24 cellular contexts compared by ENCODE assay signal in genomic region chrX:38249965-38250364, GRCh38. TPM values are rescaled to one million over a fixed set of nuclear protein-coding genes. Genes with fewer than 3 reads are reported as not detected.
DNase-seq lines count a peak whose midpoint lies in the region; ATAC-seq, FAIRE-seq and TF ChIP-seq lines count a peak whose summit lies in the region.
"Had no signal": no experiment of that assay in that cellular context is flagged by ENCODE, and none has a peak within 500 bp of the region (broad histone marks: within the 10 kb centered on the region; RNA-seq: fewer than 3 reads in every experiment).

No MANE protein-coding gene starts in this region.

- no peaks in the 10 kb centered on the region for H3K4me1 Mint-ChIP-seq in astrocyte (ENCODE audit: low read depth, unreplicated experiment)

- no peaks in the 10 kb centered on the region for H3K4me1 ChIP-seq in astrocyte (ENCODE audit: insufficient read depth, low read length)
- H3K4me1 ChIP-seq: BLaER1, Caco-2 had no signal

- no peak overlapping the region for H3K9ac ChIP-seq in astrocyte (ENCODE audit: low read length)
- H3K9ac ChIP-seq: BLaER1, KMS-11 had no signal

- H3K27me3 Mint-ChIP-seq in astrocyte (ENCODE audit: low read depth, unreplicated experiment) = no peaks in the 10 kb centered on the region

- no peak for ATAC-seq in GM18858 (IDR thresholded peaks at IDR 0.05; ENCODE audit: unreplicated experiment)
- no peak for ATAC-seq in HG03196 (IDR thresholded peaks at IDR 0.05; ENCODE audit: unreplicated experiment)
- ATAC-seq: HCT116, Panc1 had no signal

- DNase-seq in astrocyte (ENCODE audit: low read depth) (peak; percentile 47), brain pericyte (ENCODE audit: low read depth, low spot score) (peak; percentile 30), fibroblast of pulmonary artery (ENCODE audit: low read depth) (peak; percentile 42), stromal cell of bone marrow (ENCODE audit: low read depth) (peak; percentile 36), DMS114 treated with DMSO at 0.1 percent for 48 hours (lab: John Stamatoyannopoulos, UW; ENCODE audit: unreplicated experiment) (no peak)
- DNase-seq: Caco-2; CD4-positive, alpha-beta T cell; DMS 273 treated with DMSO at 0.1 percent for 48 hours; DND-41; GDM1; MV-4-11; NCI-H1105 treated with DMSO at 0.1 percent for 48 hours; NCI-H2081; NCI-H2171; NCI-H524 treated with DMSO at 0.1 percent for 48 hours; NCI-H82 had no signal

- peak; percentile 58 for FAIRE-seq in astrocyte (lab: Jason Lieb, UNC)
- FAIRE-seq: H1, HTR-8/SVneo had no signal

- H3K36me3 Mint-ChIP-seq in astrocyte (ENCODE audit: low read depth, unreplicated experiment) = no peaks in the 10 kb centered on the region

- no peak overlapping the region for H3K4me2 ChIP-seq in astrocyte (ENCODE audit: low read length)
- H3K4me2 ChIP-seq: BLaER1, KMS-11 had no signal

- no peak overlapping the region for H3K27ac Mint-ChIP-seq in astrocyte (ENCODE audit: unreplicated experiment)
- H3K27ac Mint-ChIP-seq: CD4-positive, alpha-beta T cell had no signal

- H3K27me3 ChIP-seq in astrocyte (ENCODE audit: insufficient read depth, low read length) = no peaks in the 10 kb centered on the region
- H3K27me3 ChIP-seq: BLaER1 had no signal

- H3K4me3 Mint-ChIP-seq in astrocyte (ENCODE audit: unreplicated experiment) = no peak overlapping the region
- H3K4me3 Mint-ChIP-seq: CD4-positive, alpha-beta T cell had no signal

- no peak for TF ChIP-seq CTCF in astrocyte (IDR thresholded peaks at IDR 0.05; ENCODE audit: insufficient read depth, low read depth, low read length)
- TF ChIP-seq CTCF in fibroblast of pulmonary artery (IDR thresholded peaks at IDR 0.05; ENCODE audit: low read length, missing control alignments) = no peak

- H3K4me3 ChIP-seq in astrocyte (ENCODE audit: insufficient read depth, low read depth, low read length) = no peak overlapping the region
- no peak overlapping the region for H3K4me3 ChIP-seq in fibroblast of pulmonary artery (replicated peaks; ENCODE audit: low read depth, low read length)
- H3K4me3 ChIP-seq: BLaER1 had no signal

- no peaks in the 10 kb centered on the region for H4K20me1 ChIP-seq in astrocyte (ENCODE audit: insufficient read depth, low read length)
- H4K20me1 ChIP-seq: BLaER1 had no signal

- no peaks in the 10 kb centered on the region for H3K36me3 ChIP-seq in astrocyte (ENCODE audit: insufficient read depth, low read length)
- H3K36me3 ChIP-seq: BLaER1 had no signal

- H3K79me2 ChIP-seq in astrocyte (ENCODE audit: insufficient read depth, low read length) = no peaks in the 10 kb centered on the region

- H3K9me3 Mint-ChIP-seq in astrocyte (ENCODE audit: unreplicated experiment) = no peaks in the 10 kb centered on the region
- H3K9me3 Mint-ChIP-seq: CD4-positive, alpha-beta T cell had no signal

- H2AFZ ChIP-seq in astrocyte (ENCODE audit: low read depth, low read length) = no peak overlapping the region

- H3K27ac ChIP-seq in astrocyte (ENCODE audit: low read depth, low read length) = no peak overlapping the region
- H3K27ac ChIP-seq: BLaER1, KMS-11 had no signal

- H3K9me3 ChIP-seq in astrocyte (ENCODE audit: insufficient read depth, low read depth, low read length) = no peaks in the 10 kb centered on the region
- H3K9me3 ChIP-seq: BLaER1, Caco-2 had no signal

RNA-seq across cellular contexts. Expression of gene SRPX, which starts 29.3 kb away (rescaled TPM):
- 60.1 and 67.7 TPM in 2 replicates for total RNA-seq in astrocyte
- total RNA-seq: CD4-positive, alpha-beta T cell had no signal
